In genomic region chr10:68112837-68113236, GRCh38 we compare ENCODE assay signal across 29 cellular contexts. TPM values are rescaled to one million over a fixed set of nuclear protein-coding genes. Genes with fewer than 3 reads are reported as not detected.
"Had no signal": no experiment of that assay in that cellular context is flagged by ENCODE, and none has a peak within 500 bp of the region (broad histone marks: within the 10 kb centered on the region; RNA-seq: fewer than 3 reads in every experiment).

No MANE protein-coding gene starts in this region.

- H3K27me3 ChIP-seq: adrenal gland, body of pancreas, breast epithelium, Peyer's patch, SJCRH30 had no signal

- H3K36me3 ChIP-seq: adrenal gland, breast epithelium, Peyer's patch, SJCRH30 had no signal

- H3K4me3 ChIP-seq: adrenal gland, body of pancreas, breast epithelium, Peyer's patch, SJCRH30 had no signal

- H3K9me3 ChIP-seq: adrenal gland, body of pancreas, breast epithelium, Peyer's patch, SJCRH30, SK-N-SH had no signal

- DNase-seq: activated CD4-positive, alpha-beta T cell treated with anti-CD3 and anti-CD28 coated beads for 36 hours; activated CD4-positive, alpha-beta T cell treated with anti-CD3 and anti-CD28 coated beads, Interleukin-2, amount 10 ng/mL, durations not matched to agents 7 days and 5 days; activated CD4-positive, alpha-beta T cell treated with anti-CD3 and anti-CD28 coated beads, Interleukin-2, amount 50 U/mL, for 48 hours; activated CD8-positive, alpha-beta T cell treated with anti-CD3 and anti-CD28 coated beads, Interleukin-2, amount 10 ng/mL, durations not matched to agents 7 days and 5 days; activated gamma-delta T cell treated with Interleukin-2 at 50 U/mL for 16 hours; activated naive CD4-positive, alpha-beta T cell treated with anti-CD3 and anti-CD28 coated beads for 36 hours; activated T-cell treated with anti-CD3 and anti-CD28 coated beads, Interleukin-2, amount 50 U/mL, for 24 hours; adrenal gland; body of pancreas; caudate nucleus; MM.1S; MV-4-11; NCI-H1092; NCI-H1436 treated with DMSO at 0.1 percent for 48 hours; NCI-H1694 treated with DMSO at 0.1 percent for 48 hours; NCI-H2029; NCI-H345; NCI-H524 treated with DMSO at 0.1 percent for 48 hours; Peyer's patch; SHP77; SJCRH30; SK-N-SH had no signal

- H3K4me2 ChIP-seq: KMS-11, SK-N-SH had no signal

- H3K9ac ChIP-seq: KMS-11, SK-N-SH had no signal

- H3K27ac ChIP-seq: adrenal gland, body of pancreas, breast epithelium, KMS-11, Peyer's patch, RWPE1, SJCRH30 had no signal

- ATAC-seq: activated CD4-positive, alpha-beta T cell treated with anti-CD3 and anti-CD28 coated beads for 36 hours; activated CD4-positive, CD25-positive, alpha-beta regulatory T cell treated with anti-CD3 and anti-CD28 coated beads, Interleukin-2, amount 50 U/mL, for 24 hours; activated CD8-positive, alpha-beta T cell treated with anti-CD3 and anti-CD28 coated beads, Interleukin-2, amount 10 ng/mL, durations not matched to agents 7 days and 5 days; activated naive CD4-positive, alpha-beta T cell treated with anti-CD3 and anti-CD28 coated beads, Interleukin-2, amount 50 U/mL, for 72 hours; body of pancreas had no signal

- FAIRE-seq: astrocyte, TTC549 had no signal

- H3K4me1 ChIP-seq: adrenal gland, breast epithelium, Peyer's patch had no signal

RNA-seq across cellular contexts. Expression of gene MYPN, which starts 3.5 kb away (rescaled TPM):
- total RNA-seq: activated CD4-positive, alpha-beta T cell treated with anti-CD3 and anti-CD28 coated beads for 36 hours; activated CD4-positive, alpha-beta T cell treated with anti-CD3 and anti-CD28 coated beads, Interleukin-2, amount 10 ng/mL, durations not matched to agents 7 days and 5 days; activated CD8-positive, alpha-beta T cell treated with anti-CD3 and anti-CD28 coated beads, Interleukin-2, amount 10 ng/mL, durations not matched to agents 7 days and 5 days; activated naive CD4-positive, alpha-beta T cell treated with anti-CD3 and anti-CD28 coated beads for 36 hours; activated naive CD4-positive, alpha-beta T cell treated with anti-CD3 and anti-CD28 coated beads, Interleukin-2, amount 50 U/mL, for 72 hours had no signal
